8 cellular contexts compared by ENCODE assay signal in genomic region chr1:219066631-219067349, GRCh38.
DNase-seq lines count a peak whose midpoint lies in the region; ATAC-seq, FAIRE-seq and TF ChIP-seq lines count a peak whose summit lies in the region.

No MANE protein-coding gene starts in this region.

- no peak for FAIRE-seq in GM12891 (lab: Jason Lieb, UNC)

- no peak for ATAC-seq in HG02973 (IDR thresholded peaks at IDR 0.05; ENCODE audit: unreplicated experiment)
- ATAC-seq in GM18519 (IDR thresholded peaks at IDR 0.05; ENCODE audit: low FRiP score, unreplicated experiment): no peak

- H3K27ac Mint-ChIP-seq in CD14-positive monocyte (peak overlapping the region in 1 of 7 donors; percentile 26), HFFc6 (peak overlapping the region; percentile 47)

- H3K4me1 Mint-ChIP-seq in CD14-positive monocyte (peaks cover 4% of the 10 kb centered on the region), HFFc6 (ENCODE audit: low read depth) (peaks cover 27% of the 10 kb centered on the region)

- H3K27me3 Mint-ChIP-seq in CD14-positive monocyte (ENCODE audit: low read depth in 3 of 3) (peaks cover 0 to 4% (median 0%) of the 10 kb centered on the region in 3 donors), HFFc6 (ENCODE audit: insufficient read depth) (no peaks in the 10 kb centered on the region)

- DNase-seq in CD14-positive monocyte (ENCODE audit: low spot score) (no peak), HFFc6 (peak; percentile 80), amniotic epithelial cell (ENCODE audit: low read depth) (peak; percentile 83), kidney glomerular epithelial cell (lab: John Stamatoyannopoulos, UW) (peak; percentile 77), GM12891 (ENCODE audit: insufficient read length, low spot score) (no peak)
- no peak for DNase-seq in stimulated activated CD4-positive, alpha-beta T cell treated with anti-CD3 and anti-CD28 coated beads, Interleukin-4, amount 100 ng/mL, for 4 hours

- H3K9me3 Mint-ChIP-seq in CD14-positive monocyte: peaks cover 0 to 12% (median 3%) of the 10 kb centered on the region in 7 donors
- H3K9me3 Mint-ChIP-seq in HFFc6: peaks cover 4% of the 10 kb centered on the region; the same call in 1 of the 2 replicates

- H3K4me3 Mint-ChIP-seq in CD14-positive monocyte (no peak overlapping the region), HFFc6 (no peak overlapping the region)

- TF ChIP-seq CTCF in CD14-positive monocyte (IDR thresholded peaks at IDR 0.05) (peak; percentile 39), HFFc6 (IDR thresholded peaks at IDR 0.05) (peak; percentile 77)

- intact Hi-C loops in CD14-positive monocyte (cut with micrococcal nuclease): no loop called here

- TF ChIP-seq POLR2A in GM12891 (IDR thresholded peaks at IDR 0.05; ENCODE audit: low read depth, low read length): no peak

- H3K36me3 Mint-ChIP-seq in CD14-positive monocyte: no peaks in the 10 kb centered on the region
- peaks cover 4% of the 10 kb centered on the region; the same call in 1 of the 2 replicates for H3K36me3 Mint-ChIP-seq in HFFc6 (ENCODE audit: low read depth)

TF ChIP-seq in GM12891, 5 proteins besides CTCF, POLR2A, EP300 and RAD21:
- TF ChIP-seq POLR2AphosphoS5 (IDR thresholded peaks at IDR 0.05; ENCODE audit: low read depth, low read length): no peak
- TF ChIP-seq PAX5 (IDR thresholded peaks at IDR 0.05; ENCODE audit: insufficient read depth, low read length, severe bottlenecking): no peak
- no peak for TF ChIP-seq SPI1 (IDR thresholded peaks at IDR 0.05; ENCODE audit: low read depth, low read length)
- TF ChIP-seq TAF1 (IDR thresholded peaks at IDR 0.05; ENCODE audit: low read depth, low read length): no peak
- TF ChIP-seq POU2F2 (IDR thresholded peaks at IDR 0.05; ENCODE audit: low read depth, low read length): no peak

Comparison
In these comparisons a context has a peak if more than half of its experiments do, and no peak if none do; other contexts are left out.
1. DNase-seq: peak in HFFc6 (single experiment), amniotic epithelial cell (single experiment) and kidney glomerular epithelial cell (single experiment); none in CD14-positive monocyte (single experiment), stimulated activated CD4-positive, alpha-beta T cell treated with anti-CD3 and anti-CD28 coated beads, Interleukin-4, amount 100 ng/mL, for 4 hours (0 of 2) and GM12891 (single experiment).